25 cellular contexts compared by ENCODE assay signal in genomic region chr1:64769971-64770370, GRCh38.
"Had no signal": no experiment of that assay in that cellular context is flagged by ENCODE, and none has a peak within 500 bp of the region (broad histone marks: within the 10 kb centered on the region; RNA-seq: fewer than 3 reads in every experiment).

No MANE protein-coding gene starts in this region.

- H3K9me3 ChIP-seq: ovary, right lobe of liver, sigmoid colon, thoracic aorta, thyroid gland, vagina had no signal

- H3K4me1 ChIP-seq: parathyroid adenoma, right lobe of liver, sigmoid colon, stomach, thyroid gland, tibial nerve, upper lobe of left lung had no signal

- DNase-seq: naive thymus-derived CD8-positive, alpha-beta T cell; nephron progenitor cell; occipital lobe; ovary; posterior cingulate gyrus; psoas muscle; right cardiac atrium; right lobe of liver; sigmoid colon; small intestine; stimulated activated CD4-positive, alpha-beta T cell treated with anti-CD3 and anti-CD28 coated beads, Interleukin-15, amount 100 ng/mL, for 24 hours; stimulated activated CD4-positive, alpha-beta T cell treated with anti-CD3 and anti-CD28 coated beads, Interleukin-2, amount 100 ng/mL, for 24 hours; stimulated activated CD4-positive, alpha-beta T cell treated with anti-CD3 and anti-CD28 coated beads, Interleukin-2, amount 100 ng/mL, for 48 hours; stimulated activated CD4-positive, alpha-beta T cell treated with anti-CD3 and anti-CD28 coated beads, Interleukin-4, amount 100 ng/mL, for 24 hours; stimulated activated naive B cell treated with anti-CD40 and anti-IgM and Interleukin-4, amounts not matched to agents 10 μg/mL and 1 μg/mL and 100 μg/mL, for 72 hours; stimulated activated naive CD4-positive, alpha-beta T cell treated with Interleukin-2 at 50 U/mL for 16 hours; stomach; thyroid gland; trophoblast cell; upper lobe of left lung had no signal

- H3K36me3 ChIP-seq: ovary, right lobe of liver, thoracic aorta, thyroid gland, vagina had no signal

- H3K27ac ChIP-seq: ovary, parathyroid adenoma, psoas muscle, right lobe of liver, sigmoid colon, stomach, thoracic aorta, thyroid gland, tibial nerve, upper lobe of left lung, vagina had no signal

- FAIRE-seq: small intestine, urothelium cell line had no signal

- H3K4me3 ChIP-seq: ovary, psoas muscle, right lobe of liver, sigmoid colon, stomach, thoracic aorta, thyroid gland, tibial nerve, upper lobe of left lung, vagina had no signal

- H3K27me3 ChIP-seq: ovary, right lobe of liver, sigmoid colon, stomach, thyroid gland, tibial nerve, upper lobe of left lung, vagina had no signal
